11 cellular contexts compared by ENCODE assay signal in the genomic region with DNA sequence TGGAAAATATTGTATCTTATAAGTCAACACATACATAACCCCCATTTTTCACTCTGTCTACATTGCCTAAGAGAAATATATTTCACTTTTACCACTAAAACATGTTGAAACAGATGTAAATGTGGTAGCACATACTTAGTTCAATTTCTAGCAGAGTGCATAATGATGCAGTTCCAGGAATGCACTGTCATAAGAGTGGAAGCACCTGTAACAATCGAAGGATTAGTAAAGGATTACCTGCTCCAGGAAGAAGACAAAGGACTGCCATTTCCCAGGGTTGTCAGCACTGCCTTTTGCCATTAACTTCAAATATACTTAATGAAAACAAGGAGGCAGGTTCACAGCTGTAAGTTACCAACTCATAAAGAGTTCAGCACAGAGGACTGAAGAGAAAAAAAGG. TPM values are rescaled to one million over a fixed set of nuclear protein-coding genes. Genes with fewer than 3 reads are reported as not detected.
A peak's percentile ranks its signal among the peaks of the same experiment; 100 is the strongest.
DNase-seq lines count a peak whose midpoint lies in the region; ATAC-seq and TF ChIP-seq lines count a peak whose summit lies in the region.
"Had no signal": no experiment of that assay in that cellular context is flagged by ENCODE, and none has a peak within 500 bp of the region (broad histone marks: within the 10 kb centered on the region; RNA-seq: fewer than 3 reads in every experiment).

No MANE protein-coding gene starts in this region.

- H3K36me3 ChIP-seq in CD8-positive, alpha-beta memory T cell (ENCODE audit: insufficient read depth, low read length), result peaks cover 7% of the 10 kb centered on the region

- H3K4me1 ChIP-seq in CD8-positive, alpha-beta memory T cell (ENCODE audit: insufficient read depth, low read length), result peaks cover 99% of the 10 kb centered on the region
- H3K4me1 ChIP-seq: foreskin keratinocyte had no signal

- peak overlapping the region; percentile 89 to 99 (median 94) for H3K27ac Mint-ChIP-seq in CD8-positive, alpha-beta memory T cell
- H3K27ac Mint-ChIP-seq in IgD-negative memory B cell (peak overlapping the region; percentile 70 to 96 (median 87)), nephron (peak overlapping the region; percentile 71 to 94 (median 86))

- no peaks in the 10 kb centered on the region for H3K27me3 ChIP-seq in CD8-positive, alpha-beta memory T cell (ENCODE audit: insufficient read depth, low read length, poor library complexity, severe bottlenecking)
- H3K27me3 ChIP-seq: foreskin keratinocyte had no signal

- ATAC-seq in GM19395 (IDR thresholded peaks at IDR 0.05; ENCODE audit: unreplicated experiment) (no peak), HG03108 (IDR thresholded peaks at IDR 0.05; ENCODE audit: unreplicated experiment) (no peak)
- ATAC-seq: foreskin keratinocyte had no signal

- no peaks in the 10 kb centered on the region for H3K9me3 Mint-ChIP-seq in CD8-positive, alpha-beta memory T cell
- H3K9me3 Mint-ChIP-seq in IgD-negative memory B cell (no peaks in the 10 kb centered on the region), nephron (no peaks in the 10 kb centered on the region)

- no peak for DNase-seq in CD8-positive, alpha-beta memory T cell
- DNase-seq in cerebellar cortex (ENCODE audit: low spot score), result peak; percentile 38
- no peak for DNase-seq in amniotic stem cell (lab: John Stamatoyannopoulos, UW)
- no peak for DNase-seq in medulla oblongata (ENCODE audit: extremely low spot score)
- DNase-seq: foreskin keratinocyte; Karpas-422; stimulated activated naive CD4-positive, alpha-beta T cell had no signal

- peaks cover 4 to 21% (median 8%) of the 10 kb centered on the region in 3 donors for H3K36me3 Mint-ChIP-seq in CD8-positive, alpha-beta memory T cell
- H3K36me3 Mint-ChIP-seq in IgD-negative memory B cell (no peaks in the 10 kb centered on the region), nephron (ENCODE audit: low read depth) (peaks cover 33% of the 10 kb centered on the region)

- TF ChIP-seq CTCF in nephron (IDR thresholded peaks at IDR 0.05; ENCODE audit: unreplicated experiment in 3 of 3), result no peak

- peaks cover 0 to 1% of the 10 kb centered on the region in 2 donors for H3K27me3 Mint-ChIP-seq in CD8-positive, alpha-beta memory T cell
- H3K27me3 Mint-ChIP-seq in IgD-negative memory B cell (no peaks in the 10 kb centered on the region), nephron (ENCODE audit: low read depth) (no peaks in the 10 kb centered on the region)

- H3K9me3 ChIP-seq in CD8-positive, alpha-beta memory T cell (ENCODE audit: low read length), result no peaks in the 10 kb centered on the region

- CTCF ChIA-PET in CD8-positive, alpha-beta memory T cell (lab: Charles Lee), result interaction anchor here (1.1 to 15.4 kb wide), 7 partner anchors 13 to 815 kb away, joined by 3 to 338 read pairs (median 4); a partner anchor contains a TSS

- peaks cover 92 to 100% (median 98%) of the 10 kb centered on the region in 3 donors for H3K4me1 Mint-ChIP-seq in CD8-positive, alpha-beta memory T cell
- H3K4me1 Mint-ChIP-seq in IgD-negative memory B cell, result peaks cover 59 to 69% (median 59%) of the 10 kb centered on the region in 3 donors
- H3K4me1 Mint-ChIP-seq in nephron, result peaks cover 33% of the 10 kb centered on the region

- H3K4me3 ChIP-seq in CD8-positive, alpha-beta memory T cell (ENCODE audit: low read length), result peak overlapping the region; percentile 37

- H3K4me3 Mint-ChIP-seq in CD8-positive, alpha-beta memory T cell, result peak overlapping the region; percentile 9 to 80 (median 70)
- H3K4me3 Mint-ChIP-seq in IgD-negative memory B cell (peak overlapping the region; percentile 26 to 88 (median 52)), nephron (no peak overlapping the region)

- POLR2A ChIA-PET in CD8-positive, alpha-beta memory T cell (lab: Charles Lee), result interaction anchor here (1.1 to 3.6 kb wide), 5 partner anchors 8 to 294 kb away, joined by 3 to 19 read pairs (median 8); a partner anchor contains a TSS

- H3K27ac ChIP-seq in CD8-positive, alpha-beta memory T cell (ENCODE audit: low read depth, low read length), result no peak overlapping the region
- H3K27ac ChIP-seq: foreskin keratinocyte had no signal

RNA-seq across cellular contexts. Expression of a gene that starts 24.6 kb away (rescaled TPM):
- total RNA-seq in CD8-positive, alpha-beta memory T cell, result 100 to 1,000 TPM; 329 to 353 TPM
- 622 TPM for polyA plus RNA-seq in CD8-positive, alpha-beta memory T cell
- 420 TPM for polyA plus RNA-seq in IgD-negative memory B cell

RNA-seq across cellular contexts. Expression of a gene that starts 33.6 kb away (rescaled TPM):
- 10 to 100 TPM in 1 of 2 experiments, 1 to 10 TPM in 1; 8.4 to 11.4 TPM for total RNA-seq in CD8-positive, alpha-beta memory T cell
- polyA plus RNA-seq in CD8-positive, alpha-beta memory T cell, result 13.7 TPM
- polyA plus RNA-seq in IgD-negative memory B cell, result 9.0 TPM

Comparison
In these comparisons a context has a peak if more than half of its experiments do, and no peak if none do; other contexts are left out.
1. H3K4me3 Mint-ChIP-seq: peak in CD8-positive, alpha-beta memory T cell (7 of 7) and IgD-negative memory B cell (4 of 4); none in nephron (0 of 3).
2. Peak in every context shown above with its lines, with median percentiles within 50 percentile points of each other: H3K27ac Mint-ChIP-seq.